In the genomic region with DNA sequence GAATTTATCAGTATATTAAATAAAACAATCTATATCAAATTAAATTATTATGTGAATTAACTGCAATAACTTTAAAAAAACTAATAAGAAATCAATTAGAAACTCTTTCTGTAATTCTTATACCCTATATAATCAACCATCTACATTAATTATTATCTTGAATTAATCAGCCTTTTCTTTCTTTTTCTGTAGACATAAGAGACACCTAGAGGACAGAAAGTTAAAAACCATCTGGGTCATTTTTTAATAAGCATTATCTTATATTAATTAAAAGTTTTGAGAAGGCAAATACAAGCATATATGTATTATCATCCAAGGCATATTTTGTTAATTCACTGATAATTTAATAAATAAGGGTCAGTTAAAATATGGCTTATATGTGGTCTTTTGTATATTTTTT, we compare ENCODE assay signal across 11 cellular contexts. TPM values are rescaled to one million over a fixed set of nuclear protein-coding genes. Genes with fewer than 3 reads are reported as not detected.
DNase-seq lines count a peak whose midpoint lies in the region; ATAC-seq and TF ChIP-seq lines count a peak whose summit lies in the region.
"Had no signal": no experiment of that assay in that cellular context is flagged by ENCODE, and none has a peak within 500 bp of the region (broad histone marks: within the 10 kb centered on the region; RNA-seq: fewer than 3 reads in every experiment).

No MANE protein-coding gene starts in this region.

- H3K9me3 Mint-ChIP-seq in progenitor cell of endocrine pancreas (ENCODE audit: low read depth): no peaks in the 10 kb centered on the region

- TF ChIP-seq CTCF in MM.1S (IDR thresholded peaks at IDR 0.05; ENCODE audit: low read length) (0 out of 2 replicates have a peak, but pooled peaks have one; percentile 5), progenitor cell of endocrine pancreas (IDR thresholded peaks at IDR 0.05; ENCODE audit: unreplicated experiment) (peak; percentile 41), left lung (IDR thresholded peaks at IDR 0.05) (peak in 1 of 2 donors; percentile 14)

- H3K36me3 Mint-ChIP-seq in progenitor cell of endocrine pancreas (ENCODE audit: insufficient read depth): no peaks in the 10 kb centered on the region

- H3K4me1 Mint-ChIP-seq in progenitor cell of endocrine pancreas (ENCODE audit: low read depth): peaks cover 12% of the 10 kb centered on the region

- no peak overlapping the region for H2AFZ ChIP-seq in MM.1S (ENCODE audit: low read length)

- H3K9ac ChIP-seq in MM.1S (ENCODE audit: low read length): no peak overlapping the region

- no peaks in the 10 kb centered on the region for H3K9me2 ChIP-seq in MM.1S (replicated peaks; ENCODE audit: insufficient read depth, low read length)

- H3K79me2 ChIP-seq in MM.1S (ENCODE audit: low read length): no peaks in the 10 kb centered on the region

- H3K27me3 Mint-ChIP-seq in progenitor cell of endocrine pancreas: peaks cover 13% of the 10 kb centered on the region

- DNase-seq in NCI-H1092 treated with DMSO at 0.1 percent for 48 hours (lab: John Stamatoyannopoulos, UW) (peak; percentile 1), NCI-H1092 (lab: John Stamatoyannopoulos, UW) (no peak), MM.1S (no peak), dermis blood vessel endothelial cell (peak; percentile 19), progenitor cell of endocrine pancreas (ENCODE audit: low spot score, unreplicated experiment) (no peak), left lung (no peak), activated gamma-delta T cell treated with Interleukin-2 at 50 U/mL for 16 hours (no peak)
- DNase-seq: activated CD4-positive, alpha-beta T cell treated with anti-CD3 and anti-CD28 coated beads for 4 hours; activated gamma-delta T cell; NCI-H526 had no signal

- H3K9me3 ChIP-seq in MM.1S (replicated peaks; ENCODE audit: insufficient read depth, low read length): no peaks in the 10 kb centered on the region
- no peaks in the 10 kb centered on the region for H3K9me3 ChIP-seq in left lung

- H3K4me3 ChIP-seq in MM.1S (ENCODE audit: low read length) (no peak overlapping the region), left lung (no peak overlapping the region)

- H3K27ac ChIP-seq in MM.1S (ENCODE audit: low read length) (no peak overlapping the region), left lung (no peak overlapping the region)

- H4K20me1 ChIP-seq in MM.1S (ENCODE audit: insufficient read depth, low read length): no peaks in the 10 kb centered on the region

- no peaks in the 10 kb centered on the region for H3F3A ChIP-seq in MM.1S (ENCODE audit: insufficient read depth, low read length)

- H3K27me3 ChIP-seq in MM.1S (replicated peaks; ENCODE audit: insufficient read depth, low read length) (no peaks in the 10 kb centered on the region), left lung (peaks cover 0 to 28% of the 10 kb centered on the region in 2 donors)

- no peaks in the 10 kb centered on the region for H3K4me1 ChIP-seq in MM.1S (ENCODE audit: low read length)
- H3K4me1 ChIP-seq in left lung: no peaks in the 10 kb centered on the region

- H3K4me2 ChIP-seq in MM.1S (ENCODE audit: low read depth, low read length): no peak overlapping the region

- no peak overlapping the region for H3K27ac Mint-ChIP-seq in progenitor cell of endocrine pancreas

- ATAC-seq in left lung (no peak), HG03521 (IDR thresholded peaks at IDR 0.05; ENCODE audit: unreplicated experiment) (no peak)

- no peak overlapping the region for H3K4me3 Mint-ChIP-seq in progenitor cell of endocrine pancreas (ENCODE audit: low read depth)

- intact Hi-C loops in left lung (cut with DNase I): no loop called here

- no peaks in the 10 kb centered on the region for H3K36me3 ChIP-seq in MM.1S (replicated peaks; ENCODE audit: insufficient read depth, low read length)
- no peaks in the 10 kb centered on the region for H3K36me3 ChIP-seq in left lung

RNA-seq across cellular contexts. Expression of gene SLC25A26, which starts 24.2 kb away (rescaled TPM):
- total RNA-seq in dermis blood vessel endothelial cell: 17.5 and 20.8 TPM in 2 replicates
- 16.8 and 18.9 TPM in 2 replicates for total RNA-seq in progenitor cell of endocrine pancreas
- 10 to 100 TPM; 14.2 to 14.9 TPM for total RNA-seq in left lung

Comparison
In these comparisons a context has a peak if more than half of its experiments do, and no peak if none do; other contexts are left out.
1. DNase-seq: peak in NCI-H1092 treated with DMSO at 0.1 percent for 48 hours (single experiment) and dermis blood vessel endothelial cell (single experiment); none in NCI-H1092 (single experiment), MM.1S (single experiment), progenitor cell of endocrine pancreas (single experiment), left lung (0 of 2) and activated gamma-delta T cell treated with Interleukin-2 at 50 U/mL for 16 hours (single experiment).